23 cellular contexts compared by ENCODE assay signal in the genomic region with DNA sequence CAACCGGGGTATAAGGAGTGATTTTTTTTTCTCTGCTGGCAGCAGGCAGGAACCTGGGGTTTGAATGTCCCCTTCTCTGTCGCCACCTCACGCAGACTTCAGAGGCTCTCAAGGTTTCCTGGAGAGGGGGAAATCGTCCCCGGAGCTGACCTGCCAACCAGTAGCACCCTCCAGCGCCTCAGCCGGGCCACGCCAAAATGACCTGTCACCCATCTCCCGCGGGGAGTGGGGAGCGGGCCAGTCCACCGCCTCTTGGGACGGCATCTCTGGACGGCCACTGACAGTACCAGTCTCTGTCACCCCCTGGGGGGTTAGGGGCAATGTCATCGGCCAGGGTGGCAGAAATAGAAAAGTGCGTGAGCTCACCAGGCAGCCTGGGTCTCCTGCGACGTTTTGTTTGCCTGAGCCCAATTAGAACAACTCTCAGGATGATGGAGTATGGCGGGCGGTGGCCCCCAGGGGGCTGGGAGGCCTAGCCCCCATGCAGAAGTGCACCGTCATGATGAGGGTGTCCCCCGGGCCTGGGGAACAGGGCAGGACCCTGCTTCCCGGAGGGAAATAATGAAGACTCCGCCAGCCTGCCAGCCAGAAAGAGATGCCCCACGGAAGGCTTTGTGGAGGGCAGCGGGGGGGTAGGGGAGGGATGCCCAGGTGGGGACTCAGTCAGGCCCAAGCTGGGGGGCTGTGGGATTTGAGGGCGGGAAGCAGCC. TPM values are rescaled to one million over a fixed set of nuclear protein-coding genes. Genes with fewer than 3 reads are reported as not detected.
DNase-seq lines count a peak whose midpoint lies in the region; ATAC-seq and TF ChIP-seq lines count a peak whose summit lies in the region.
"Had no signal": no experiment of that assay in that cellular context is flagged by ENCODE, and none has a peak within 500 bp of the region (broad histone marks: within the 10 kb centered on the region; RNA-seq: fewer than 3 reads in every experiment).

No MANE protein-coding gene starts in this region.

- peaks cover 4% of the 10 kb centered on the region for H3K27me3 Mint-ChIP-seq in brain
- peaks cover 59% of the 10 kb centered on the region for H3K27me3 Mint-ChIP-seq in activated CD4-positive, alpha-beta T cell treated with anti-CD3 and anti-CD28 coated beads, Interleukin-2, amount 10 ng/mL, durations not matched to agents 24 days and 14 days

- peaks cover 96% of the 10 kb centered on the region for H3K27me3 ChIP-seq in BLaER1
- peaks cover 21% of the 10 kb centered on the region for H3K27me3 ChIP-seq in HUES48 (ENCODE audit: control insufficient read depth, insufficient read depth, low read length)
- H3K27me3 ChIP-seq: pancreas had no signal

- H3K4me1 Mint-ChIP-seq in brain: peaks cover 52% of the 10 kb centered on the region
- H3K4me1 Mint-ChIP-seq in activated CD4-positive, alpha-beta T cell treated with anti-CD3 and anti-CD28 coated beads, Interleukin-2, amount 10 ng/mL, durations not matched to agents 24 days and 14 days: peaks cover 8% of the 10 kb centered on the region

- H3K9ac ChIP-seq in BLaER1 (no peak overlapping the region), HUES48 (ENCODE audit: low read depth, low read length) (no peak overlapping the region)
- H3K9ac ChIP-seq: GM23248, KMS-11 had no signal

- H3K4me2 ChIP-seq in BLaER1: peak overlapping the region; percentile 83
- H3K4me2 ChIP-seq: KMS-11 had no signal

- no peaks in the 10 kb centered on the region for H3K9me3 ChIP-seq in BLaER1
- no peaks in the 10 kb centered on the region; the same call in 1 of the 2 replicates for H3K9me3 ChIP-seq in HUES48 (ENCODE audit: control insufficient read depth, insufficient read depth, low read length)
- no peaks in the 10 kb centered on the region for H3K9me3 ChIP-seq in mesodermal cell (ENCODE audit: control insufficient read depth, low read length)
- H3K9me3 ChIP-seq: body of pancreas, pancreas had no signal

- intact Hi-C loops in activated CD4-positive, alpha-beta T cell treated with anti-CD3 and anti-CD28 coated beads, Interleukin-2, amount 10 ng/mL, durations not matched to agents 24 days and 14 days (cut with micrococcal nuclease): no loop called here

- peak overlapping the region; percentile 91 to 95 (median 93) for H3K4me3 Mint-ChIP-seq in brain
- H3K4me3 Mint-ChIP-seq in activated CD4-positive, alpha-beta T cell treated with anti-CD3 and anti-CD28 coated beads, Interleukin-2, amount 10 ng/mL, durations not matched to agents 24 days and 14 days: no peak overlapping the region

- ATAC-seq in HG02610 (IDR thresholded peaks at IDR 0.05; ENCODE audit: unreplicated experiment): no peak
- ATAC-seq: body of pancreas; left lobe of liver; pancreas; stimulated activated naive CD8-positive, alpha-beta T cell treated with anti-CD3 and anti-CD28 coated beads, Interleukin-15, amount 100 ng/mL, for 72 hours; T-cell had no signal

- H3K4me3 ChIP-seq in BLaER1 (peak overlapping the region; percentile 62), HUES48 (ENCODE audit: low read depth, low read length) (no peak overlapping the region), mesodermal cell (ENCODE audit: extremely low read depth, insufficient read depth, low read length, poor library complexity, severe bottlenecking) (no peak overlapping the region)
- H3K4me3 ChIP-seq: body of pancreas, pancreas had no signal

- H3K9me3 Mint-ChIP-seq in brain: no peaks in the 10 kb centered on the region
- peaks cover 4% of the 10 kb centered on the region for H3K9me3 Mint-ChIP-seq in activated CD4-positive, alpha-beta T cell treated with anti-CD3 and anti-CD28 coated beads, Interleukin-2, amount 10 ng/mL, durations not matched to agents 24 days and 14 days
- H3K9me3 Mint-ChIP-seq: activated CD4-positive, alpha-beta memory T cell treated with anti-CD3 and anti-CD28 coated beads for 36 hours; CD4-positive, alpha-beta T cell; stimulated activated naive CD8-positive, alpha-beta T cell treated with anti-CD3 and anti-CD28 coated beads, Interleukin-15, amount 100 ng/mL, for 72 hours; T-cell had no signal

- H4K20me1 ChIP-seq in BLaER1: peaks cover 55% of the 10 kb centered on the region

- H3K36me3 ChIP-seq in BLaER1 (no peaks in the 10 kb centered on the region), HUES48 (ENCODE audit: control insufficient read depth, insufficient read depth, low read length) (peaks cover 18% of the 10 kb centered on the region), mesodermal cell (ENCODE audit: control insufficient read depth, insufficient read depth, low read length) (peaks cover 6% of the 10 kb centered on the region)
- H3K36me3 ChIP-seq: pancreas had no signal

- H3K27ac ChIP-seq in BLaER1 (no peak overlapping the region), HUES48 (ENCODE audit: low read depth, low read length) (peak overlapping the region; percentile 70), mesodermal cell (ENCODE audit: low read depth, low read length, severe bottlenecking) (peak overlapping the region; percentile 41)
- H3K27ac ChIP-seq: body of pancreas, coronary artery, GM23248, KMS-11, pancreas had no signal

- no peak for TF ChIP-seq CTCF in brain (conservative IDR thresholded peaks at IDR 0.05)

- no peak for DNase-seq in activated CD4-positive, alpha-beta T cell treated with anti-CD3 and anti-CD28 coated beads, Interleukin-2, amount 10 ng/mL, durations not matched to agents 24 days and 14 days
- DNase-seq in NCI-H2227 (lab: John Stamatoyannopoulos, UW; ENCODE audit: unreplicated experiment) (no peak), NCI-H2029 treated with DMSO at 0.1 percent for 48 hours (lab: John Stamatoyannopoulos, UW) (no peak)
- DNase-seq: ACHN; activated CD4-positive, alpha-beta memory T cell treated with anti-CD3 and anti-CD28 coated beads for 36 hours; CD4-positive, alpha-beta T cell; DMS53; GM23248; NK-92 treated with Interleukin-12 subunit alpha and Interleukin-12 subunit beta, amount 100 ng/mL, for 24 hours; pancreas; stimulated activated CD4-positive, alpha-beta T cell treated with anti-CD3 and anti-CD28 coated beads, Interleukin-1b, Interleukin-23, amount 100 ng/mL, for 48 hours; stimulated activated naive CD8-positive, alpha-beta T cell treated with anti-CD3 and anti-CD28 coated beads, Interleukin-15, amount 100 ng/mL, for 72 hours; T-cell had no signal

- WGBS in mesodermal cell (ENCODE audit: insufficient coverage in 2 of 2), 2 experiments: 68 to 79% methylated on average over 21 to 22 of the region's 27 CpGs

- H3K4me1 ChIP-seq in BLaER1 (peaks cover 63% of the 10 kb centered on the region), HUES48 (ENCODE audit: control insufficient read depth, insufficient read depth, low read length) (peaks cover 15% of the 10 kb centered on the region), mesodermal cell (ENCODE audit: control insufficient read depth, insufficient read depth, low read length, poor library complexity, severe bottlenecking) (peaks cover 16% of the 10 kb centered on the region)

- peaks cover 21% of the 10 kb centered on the region for H3K36me3 Mint-ChIP-seq in brain
- H3K36me3 Mint-ChIP-seq in activated CD4-positive, alpha-beta T cell treated with anti-CD3 and anti-CD28 coated beads, Interleukin-2, amount 10 ng/mL, durations not matched to agents 24 days and 14 days (ENCODE audit: low read depth): peaks cover 2% of the 10 kb centered on the region
- H3K36me3 Mint-ChIP-seq: activated CD4-positive, alpha-beta memory T cell treated with anti-CD3 and anti-CD28 coated beads for 36 hours; activated naive CD8-positive, alpha-beta T cell; T-cell had no signal

- peak overlapping the region; percentile 94 to 98 (median 96) for H3K27ac Mint-ChIP-seq in brain
- H3K27ac Mint-ChIP-seq in activated CD4-positive, alpha-beta T cell treated with anti-CD3 and anti-CD28 coated beads, Interleukin-2, amount 10 ng/mL, durations not matched to agents 24 days and 14 days: no peak overlapping the region
- H3K27ac Mint-ChIP-seq: activated CD4-positive, alpha-beta memory T cell treated with anti-CD3 and anti-CD28 coated beads for 36 hours; activated naive CD8-positive, alpha-beta T cell had no signal

RNA-seq across cellular contexts. Expression of a gene that starts 2.6 kb away (rescaled TPM):
- 52.5 TPM for polyA plus RNA-seq in brain (ENCODE audit: insufficient read depth, low read depth, low replicate concordance)
- 78.1 TPM for polyA plus RNA-seq in mesodermal cell (2013, experiment 1 of 2)
- polyA plus RNA-seq in mesodermal cell (2013, experiment 2 of 2): 61.3 TPM
- 0.05 and 0.09 TPM in 2 replicates for total RNA-seq in activated CD4-positive, alpha-beta T cell treated with anti-CD3 and anti-CD28 coated beads, Interleukin-2, amount 10 ng/mL, durations not matched to agents 24 days and 14 days
